8 cellular contexts compared by ENCODE assay signal in the genomic region with DNA sequence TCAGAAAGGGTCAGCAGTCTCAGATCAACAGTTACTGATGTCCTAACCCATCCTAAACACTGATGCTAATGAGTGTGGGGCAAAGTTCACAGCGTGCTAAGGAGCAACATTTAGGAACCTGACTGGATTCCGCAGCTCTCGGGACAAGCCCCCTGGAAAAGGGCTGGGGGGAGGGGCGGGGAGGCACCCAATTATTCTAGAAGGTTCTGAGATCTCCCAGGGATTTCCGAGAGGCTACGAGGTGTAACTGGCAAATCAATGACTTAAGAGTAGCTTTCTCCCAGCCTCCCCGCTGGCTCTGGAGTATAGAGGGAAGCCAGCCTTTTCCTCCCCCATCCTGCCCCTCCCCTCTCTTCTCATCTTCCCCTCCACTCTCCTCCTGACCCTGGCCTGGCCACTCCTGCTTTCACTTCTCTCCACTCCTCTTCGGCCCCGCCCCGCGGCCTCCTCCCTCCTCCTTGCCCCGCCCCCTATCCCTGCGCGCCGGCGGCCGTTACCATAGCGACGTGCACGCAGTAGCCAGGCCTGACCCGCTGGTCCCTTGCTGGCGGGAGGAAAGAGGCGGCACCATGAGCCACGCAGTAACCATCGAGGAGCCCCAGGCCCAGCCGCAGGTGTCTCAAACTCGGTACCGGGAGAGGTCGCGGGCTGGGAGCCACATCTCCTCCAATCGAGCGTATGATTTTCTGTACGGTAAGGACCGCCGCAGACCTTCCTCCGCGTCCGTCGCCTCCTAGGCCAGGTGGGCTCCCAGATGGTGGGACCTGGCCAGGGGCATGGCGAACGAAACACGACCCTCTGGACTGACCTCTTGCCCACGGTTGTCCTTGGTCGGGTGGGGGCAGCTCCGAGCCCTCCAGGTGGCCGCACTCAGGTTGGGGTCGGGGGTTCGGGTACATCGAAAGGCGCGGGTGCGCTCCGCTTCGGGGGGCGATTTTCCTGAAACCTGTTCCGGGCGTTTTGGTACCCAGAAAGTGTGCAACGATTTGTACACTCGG. TPM values are rescaled to one million over a fixed set of nuclear protein-coding genes. Genes with fewer than 3 reads are reported as not detected.
DNase-seq lines count a peak whose midpoint lies in the region; ATAC-seq, FAIRE-seq and TF ChIP-seq lines count a peak whose summit lies in the region.

A gene (plus strand): TSS at position 493 of the 998 bp plus-strand sequence. CDS start 77 bp downstream, at position 570.

- peak; percentile 66 for ATAC-seq in HG03439 (IDR thresholded peaks at IDR 0.05; ENCODE audit: unreplicated experiment)
- peak; percentile 95 to 97 (median 97) for ATAC-seq in natural killer cell

- peaks cover 6 to 7% of the 10 kb centered on the region in 2 donors for H3K27me3 Mint-ChIP-seq in natural killer cell (ENCODE audit: low read depth in 2 of 2)

- FAIRE-seq in GM19239 (lab: Jason Lieb, UNC) = peak; percentile 86

- H3K4me3 Mint-ChIP-seq in natural killer cell = peak within 1 kb of the TSS; percentile 83

- no peaks in the 10 kb centered on the region for H3K36me3 Mint-ChIP-seq in natural killer cell

- TF ChIP-seq CTCF in AG09309 (IDR thresholded peaks at IDR 0.05; ENCODE audit: control insufficient read depth, insufficient read depth, low read depth, low read length, missing control alignments) = no peak
- TF ChIP-seq CTCF in fibroblast of pulmonary artery (IDR thresholded peaks at IDR 0.05; ENCODE audit: low read length, missing control alignments) = no peak
- no peak for TF ChIP-seq CTCF in natural killer cell (IDR thresholded peaks at IDR 0.05)

- H3K4me1 Mint-ChIP-seq in natural killer cell = peaks cover 26 to 27% of the 10 kb centered on the region in 2 donors

- H3K9me3 Mint-ChIP-seq in natural killer cell = no peaks in the 10 kb centered on the region

- intact Hi-C loops in natural killer cell (cut with micrococcal nuclease) = loop anchor here (1.0 kb wide), 1 partner anchor 26 kb away; a partner anchor contains a TSS

- H3K27ac Mint-ChIP-seq in natural killer cell = peak within 1 kb of the TSS in 1 of 2 donors; percentile 83

- peak within 1 kb of the TSS; percentile 59 for H3K4me3 ChIP-seq in AG09309 (ENCODE audit: control insufficient read depth, low read depth, low read length)
- H3K4me3 ChIP-seq in fibroblast of pulmonary artery (replicated peaks; ENCODE audit: low read depth, low read length) = peak within 1 kb of the TSS; percentile 58

- DNase-seq in AG09309 (ENCODE audit: low read depth) (peak; percentile 32), GM19239 (ENCODE audit: insufficient read length, low spot score) (peak; percentile 74), NOMO-1 treated with DMSO at 0.1 percent for 48 hours (lab: John Stamatoyannopoulos, UW; ENCODE audit: unreplicated experiment) (peak; percentile 88), fibroblast of pulmonary artery (ENCODE audit: low read depth) (peak; percentile 92), natural killer cell (peak; percentile 81)
- peak; percentile 72 for DNase-seq in activated T-helper 9 cell treated with anti-CD3 and anti-CD28 coated beads, Interleukin-2, amount 50 U/mL, for 16 hours (ENCODE audit: low read depth)
- DNase-seq in stimulated activated CD8-positive, alpha-beta memory T cell treated with anti-CD3 and anti-CD28 coated beads, Interleukin-7, amount 100 ng/mL, for 48 hours (ENCODE audit: extremely low read depth in 1 of 2, low read depth in 1 of 2) = peak; percentile 71 to 82

RNA-seq across cellular contexts. Expression of the gene that starts here (rescaled TPM):
- total RNA-seq in natural killer cell = under 1 TPM in 1 of 3 donors, not detected in 2; 0.14 TPM

Comparison
In these comparisons a context has a peak if more than half of its experiments do, and no peak if none do; other contexts are left out.
1. Peak in every context shown above with its lines: DNase-seq, ATAC-seq and H3K4me3 ChIP-seq.
2. Peak in DNase-seq and ATAC-seq in natural killer cell; RNA of the gene not detected or under 1 TPM.
3. DNase-seq: peak in every context shown above with its lines; median percentile 92 in fibroblast of pulmonary artery; 88 in NOMO-1 treated with DMSO at 0.1 percent for 48 hours; 81 in natural killer cell; 76 in stimulated activated CD8-positive, alpha-beta memory T cell treated with anti-CD3 and anti-CD28 coated beads, Interleukin-7, amount 100 ng/mL, for 48 hours; 74 in GM19239; 72 in activated T-helper 9 cell treated with anti-CD3 and anti-CD28 coated beads, Interleukin-2, amount 50 U/mL, for 16 hours; 32 in AG09309.